ENCODE assay signal across 21 cellular contexts in genomic region chr3:12461097-12461649, GRCh38. TPM values are rescaled to one million over a fixed set of nuclear protein-coding genes. Genes with fewer than 3 reads are reported as not detected.
DNase-seq lines count a peak whose midpoint lies in the region; ATAC-seq and TF ChIP-seq lines count a peak whose summit lies in the region.
"Had no signal": no experiment of that assay in that cellular context is flagged by ENCODE, and none has a peak within 500 bp of the region (broad histone marks: within the 10 kb centered on the region; RNA-seq: fewer than 3 reads in every experiment).

No MANE protein-coding gene starts in this region.

- H3K27me3 ChIP-seq in GM23338 (ENCODE audit: insufficient read depth) (no peaks in the 10 kb centered on the region), neutrophil (no peaks in the 10 kb centered on the region)
- H3K27me3 ChIP-seq: cardiac muscle cell, sigmoid colon had no signal

- H3K36me3 Mint-ChIP-seq in activated CD4-positive, alpha-beta T cell treated with anti-CD3 and anti-CD28 coated beads for 36 hours (ENCODE audit: low read depth) = no peaks in the 10 kb centered on the region
- no peaks in the 10 kb centered on the region for H3K36me3 Mint-ChIP-seq in GM23338 (ENCODE audit: low read depth)
- H3K36me3 Mint-ChIP-seq in activated T-helper 17 cell treated with anti-CD3 and anti-CD28 coated beads, Interleukin-2, amount 50 U/mL, for 72 hours (ENCODE audit: low read depth) = no peaks in the 10 kb centered on the region
- no peaks in the 10 kb centered on the region for H3K36me3 Mint-ChIP-seq in natural killer cell treated with Interleukin-12 subunit alpha and Interleukin-12 subunit beta and Interleukin-15 and Interleukin-18, amount 100 ng/mL, for 72 hours

- CTCF ChIA-PET in activated CD4-positive, alpha-beta T cell treated with anti-CD3 and anti-CD28 coated beads for 36 hours (lab: Charles Lee) = interaction anchor here (0.7 to 1.8 kb wide), 5 partner anchors 9 to 268 kb away, joined by 3 to 4 read pairs (median 3); no protein-coding TSS in a partner anchor

- H3K27me3 Mint-ChIP-seq in activated CD4-positive, alpha-beta T cell treated with anti-CD3 and anti-CD28 coated beads for 36 hours = no peaks in the 10 kb centered on the region
- peaks cover 5% of the 10 kb centered on the region for H3K27me3 Mint-ChIP-seq in GM23338 (ENCODE audit: insufficient read depth, low read depth, poor library complexity)
- no peaks in the 10 kb centered on the region for H3K27me3 Mint-ChIP-seq in activated T-helper 17 cell treated with anti-CD3 and anti-CD28 coated beads, Interleukin-2, amount 50 U/mL, for 72 hours
- peaks cover 0 to 7% of the 10 kb centered on the region in 2 donors for H3K27me3 Mint-ChIP-seq in natural killer cell treated with Interleukin-12 subunit alpha and Interleukin-12 subunit beta and Interleukin-15 and Interleukin-18, amount 100 ng/mL, for 72 hours
- H3K27me3 Mint-ChIP-seq: dendritic cell treated with granulocyte-macrophage colony-stimulating factor and Interleukin-4, amounts not matched to agents 40 ng/mL and 50 ng/mL, for 4 days had no signal

- H3K4me3 ChIP-seq in GM23338 (no peak overlapping the region), neutrophil (ENCODE audit: low read depth in 1 of 2, low read length in 1 of 2) (no peak overlapping the region)
- H3K4me3 ChIP-seq: cardiac muscle cell, GM12878, sigmoid colon had no signal

- DNase-seq in activated CD4-positive, alpha-beta T cell treated with anti-CD3 and anti-CD28 coated beads for 36 hours = peak; percentile 49
- no peak for DNase-seq in activated CD4-positive, alpha-beta T cell treated with anti-CD3 and anti-CD28 coated beads for 1 hour
- no peak for DNase-seq in GM23338 (ENCODE audit: low spot score)
- DNase-seq in nucleus accumbens (lab: John Stamatoyannopoulos, UW) = no peak
- DNase-seq in DMS 273 treated with DMSO at 0.1 percent for 48 hours (lab: John Stamatoyannopoulos, UW) = no peak
- no peak for DNase-seq in natural killer cell treated with Interleukin-12 subunit alpha and Interleukin-12 subunit beta and Interleukin-15 and Interleukin-18, amount 100 ng/mL, for 72 hours (ENCODE audit: low spot score)
- DNase-seq: 8988T; activated naive CD4-positive, alpha-beta T cell treated with Interleukin-2 at 50 U/mL for 16 hours; activated T-cell treated with anti-CD3 and anti-CD28 coated beads, Interleukin-2, amount 50 U/mL, for 1 hour; AML-193; DMS79 treated with DMSO at 0.1 percent for 48 hours; islet precursor cell; Karpas-422; NCI-H187; sigmoid colon had no signal

- H3K4me2 ChIP-seq in GM23338 = no peak overlapping the region

- no peaks in the 10 kb centered on the region for H3K9me2 ChIP-seq in GM23338 (ENCODE audit: insufficient read depth)

- no peak overlapping the region for H3K27ac ChIP-seq in GM23338 (ENCODE audit: low read depth)
- peak overlapping the region; percentile 69 for H3K27ac ChIP-seq in neutrophil
- H3K27ac ChIP-seq: cardiac muscle cell, RWPE1, sigmoid colon had no signal

- H3K9me3 ChIP-seq in neutrophil = no peaks in the 10 kb centered on the region
- H3K9me3 ChIP-seq: sigmoid colon had no signal

- H3K9me3 Mint-ChIP-seq in activated CD4-positive, alpha-beta T cell treated with anti-CD3 and anti-CD28 coated beads for 36 hours (ENCODE audit: low read depth) = no peaks in the 10 kb centered on the region
- no peaks in the 10 kb centered on the region for H3K9me3 Mint-ChIP-seq in GM23338
- H3K9me3 Mint-ChIP-seq in activated T-helper 17 cell treated with anti-CD3 and anti-CD28 coated beads, Interleukin-2, amount 50 U/mL, for 72 hours = no peaks in the 10 kb centered on the region
- no peaks in the 10 kb centered on the region for H3K9me3 Mint-ChIP-seq in natural killer cell treated with Interleukin-12 subunit alpha and Interleukin-12 subunit beta and Interleukin-15 and Interleukin-18, amount 100 ng/mL, for 72 hours
- H3K9me3 Mint-ChIP-seq: dendritic cell treated with granulocyte-macrophage colony-stimulating factor and Interleukin-4, amounts not matched to agents 40 ng/mL and 50 ng/mL, for 4 days had no signal

- H3K4me3 Mint-ChIP-seq in activated CD4-positive, alpha-beta T cell treated with anti-CD3 and anti-CD28 coated beads for 36 hours = no peak overlapping the region
- H3K4me3 Mint-ChIP-seq in GM23338 = no peak overlapping the region
- peak overlapping the region; percentile 35 for H3K4me3 Mint-ChIP-seq in activated T-helper 17 cell treated with anti-CD3 and anti-CD28 coated beads, Interleukin-2, amount 50 U/mL, for 72 hours
- no peak overlapping the region for H3K4me3 Mint-ChIP-seq in natural killer cell treated with Interleukin-12 subunit alpha and Interleukin-12 subunit beta and Interleukin-15 and Interleukin-18, amount 100 ng/mL, for 72 hours
- H3K4me3 Mint-ChIP-seq: dendritic cell treated with granulocyte-macrophage colony-stimulating factor and Interleukin-4, amounts not matched to agents 40 ng/mL and 50 ng/mL, for 4 days had no signal

- POLR2A ChIA-PET in activated CD4-positive, alpha-beta T cell treated with anti-CD3 and anti-CD28 coated beads for 36 hours (lab: Charles Lee) = no interaction called here

- no peaks in the 10 kb centered on the region for H3K4me1 ChIP-seq in GM23338 (ENCODE audit: insufficient read depth)
- peaks cover 66 to 76% of the 10 kb centered on the region in 2 experiments for H3K4me1 ChIP-seq in neutrophil (ENCODE audit: control insufficient read depth in 1 of 2, insufficient read depth in 1 of 2, low read depth in 1 of 2, low read length in 1 of 2)
- H3K4me1 ChIP-seq: sigmoid colon had no signal

- ATAC-seq in activated CD4-positive, alpha-beta T cell treated with anti-CD3 and anti-CD28 coated beads for 36 hours = peak; percentile 31
- no peak for ATAC-seq in GM23338
- peak; percentile 78 for ATAC-seq in activated T-helper 17 cell treated with anti-CD3 and anti-CD28 coated beads, Interleukin-2, amount 50 U/mL, for 72 hours (replicated peaks)
- no peak for ATAC-seq in natural killer cell treated with Interleukin-12 subunit alpha and Interleukin-12 subunit beta and Interleukin-15 and Interleukin-18, amount 100 ng/mL, for 72 hours
- ATAC-seq: GM12878 had no signal

- no peaks in the 10 kb centered on the region for H3F3A ChIP-seq in GM23338 (replicated peaks; ENCODE audit: low read depth)

- H2AFZ ChIP-seq in GM23338 = peak overlapping the region; percentile 95

- H3K4me1 Mint-ChIP-seq in activated CD4-positive, alpha-beta T cell treated with anti-CD3 and anti-CD28 coated beads for 36 hours = peaks cover 20% of the 10 kb centered on the region
- peaks cover 3% of the 10 kb centered on the region; the same call in 2 of the 3 replicates for H3K4me1 Mint-ChIP-seq in GM23338
- H3K4me1 Mint-ChIP-seq in activated T-helper 17 cell treated with anti-CD3 and anti-CD28 coated beads, Interleukin-2, amount 50 U/mL, for 72 hours = peaks cover 3% of the 10 kb centered on the region
- H3K4me1 Mint-ChIP-seq in natural killer cell treated with Interleukin-12 subunit alpha and Interleukin-12 subunit beta and Interleukin-15 and Interleukin-18, amount 100 ng/mL, for 72 hours (ENCODE audit: low read depth in 2 of 2) = no peaks in the 10 kb centered on the region

- no peak for TF ChIP-seq CTCF in GM23338 (conservative IDR thresholded peaks at IDR 0.05; ENCODE audit: low read depth in 2 of 2)
- no peak for TF ChIP-seq CTCF in neutrophil (IDR thresholded peaks at IDR 0.05)

- H3K27ac Mint-ChIP-seq in activated CD4-positive, alpha-beta T cell treated with anti-CD3 and anti-CD28 coated beads for 36 hours = peak overlapping the region; percentile 1
- H3K27ac Mint-ChIP-seq in GM23338 = no peak overlapping the region
- peak overlapping the region; percentile 75 for H3K27ac Mint-ChIP-seq in activated T-helper 17 cell treated with anti-CD3 and anti-CD28 coated beads, Interleukin-2, amount 50 U/mL, for 72 hours
- no peak overlapping the region for H3K27ac Mint-ChIP-seq in natural killer cell treated with Interleukin-12 subunit alpha and Interleukin-12 subunit beta and Interleukin-15 and Interleukin-18, amount 100 ng/mL, for 72 hours
- H3K27ac Mint-ChIP-seq: dendritic cell treated with granulocyte-macrophage colony-stimulating factor and Interleukin-4, amounts not matched to agents 40 ng/mL and 50 ng/mL, for 4 days had no signal

- no peaks in the 10 kb centered on the region for H4K20me1 ChIP-seq in GM23338 (replicated peaks; ENCODE audit: insufficient read depth)

- H3K79me2 ChIP-seq in GM23338 (replicated peaks; ENCODE audit: insufficient read depth) = no peaks in the 10 kb centered on the region

- intact Hi-C loops in activated CD4-positive, alpha-beta T cell treated with anti-CD3 and anti-CD28 coated beads for 36 hours (cut with DNase I, micrococcal nuclease) = no loop called here

- H3K36me3 ChIP-seq in GM23338 (ENCODE audit: insufficient read depth) (no peaks in the 10 kb centered on the region), neutrophil (no peaks in the 10 kb centered on the region)
- H3K36me3 ChIP-seq: cardiac muscle cell, sigmoid colon had no signal

RNA-seq across cellular contexts. Expression of gene TSEN2, which starts 23.1 kb away (rescaled TPM):
- total RNA-seq in activated CD4-positive, alpha-beta T cell treated with anti-CD3 and anti-CD28 coated beads for 36 hours = 10 to 100 TPM; 17.8 to 19.4 TPM
- total RNA-seq in GM23338 (2014; rRNA removed; shearing (Covaris generic)) = 25.8 and 27.7 TPM in 2 replicates
- 24.1 and 30.0 TPM in 2 replicates for polyA plus RNA-seq in GM23338 (2016; fragmentation: Nextera tagmentation; extraction: Ambion mirVana)
- total RNA-seq in activated T-helper 17 cell treated with anti-CD3 and anti-CD28 coated beads, Interleukin-2, amount 50 U/mL, for 72 hours = 10 to 100 TPM in 1 of 2 donors, 1 to 10 TPM in 1; 8.9 to 20.2 TPM
- 10 to 100 TPM; 12.9 to 32.1 TPM for total RNA-seq in natural killer cell treated with Interleukin-12 subunit alpha and Interleukin-12 subunit beta and Interleukin-15 and Interleukin-18, amount 100 ng/mL, for 72 hours

Comparison
In these comparisons a context has a peak if more than half of its experiments do, and no peak if none do; other contexts are left out.
1. ATAC-seq: peak in activated CD4-positive, alpha-beta T cell treated with anti-CD3 and anti-CD28 coated beads for 36 hours (single experiment) and activated T-helper 17 cell treated with anti-CD3 and anti-CD28 coated beads, Interleukin-2, amount 50 U/mL, for 72 hours (single experiment); none in GM23338 (single experiment) and natural killer cell treated with Interleukin-12 subunit alpha and Interleukin-12 subunit beta and Interleukin-15 and Interleukin-18, amount 100 ng/mL, for 72 hours (0 of 2).
2. H3K27ac Mint-ChIP-seq: peak in activated CD4-positive, alpha-beta T cell treated with anti-CD3 and anti-CD28 coated beads for 36 hours (single experiment) and activated T-helper 17 cell treated with anti-CD3 and anti-CD28 coated beads, Interleukin-2, amount 50 U/mL, for 72 hours (single experiment); none in GM23338 (single experiment) and natural killer cell treated with Interleukin-12 subunit alpha and Interleukin-12 subunit beta and Interleukin-15 and Interleukin-18, amount 100 ng/mL, for 72 hours (0 of 2).